In the genomic region with DNA sequence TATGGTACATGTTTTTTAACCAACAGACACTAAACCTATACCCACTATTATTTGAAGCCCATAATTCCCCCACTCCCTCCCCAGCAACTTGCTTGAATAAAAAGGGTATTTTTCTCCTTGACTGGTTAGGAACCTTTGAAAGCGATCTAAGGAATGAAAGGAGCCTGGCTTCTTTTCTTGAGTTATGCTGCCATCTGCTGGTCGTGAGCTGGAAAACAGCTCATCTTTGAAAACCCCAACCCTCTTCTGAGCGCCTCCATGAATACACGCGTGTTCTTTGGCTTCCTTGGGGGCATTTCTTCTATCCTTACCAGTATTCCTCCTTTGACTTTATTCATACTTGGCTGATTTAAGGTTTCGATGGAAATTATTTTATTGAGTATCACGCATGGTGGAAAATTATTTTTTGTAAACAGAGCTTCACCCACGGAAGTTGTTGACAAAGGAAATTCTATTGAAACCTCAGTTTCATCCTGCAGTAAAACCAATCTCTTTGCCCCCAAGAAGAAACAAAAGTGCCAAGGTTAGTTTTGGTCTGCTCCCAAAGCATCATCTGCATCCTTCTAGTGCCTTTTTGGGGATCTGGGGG, we compare ENCODE assay signal across 8 cellular contexts.
DNase-seq lines count a peak whose midpoint lies in the region; FAIRE-seq and TF ChIP-seq lines count a peak whose summit lies in the region.

No MANE protein-coding gene starts in this region.

- TF ChIP-seq CTCF in RWPE1 (conservative IDR thresholded peaks at IDR 0.05; ENCODE audit: low read depth) (peak; percentile 86), parathyroid adenoma (IDR thresholded peaks at IDR 0.05) (peak; percentile 55)

- CTCF ChIA-PET in RWPE1 (lab: Yijun Ruan, JAX), result interaction anchor here (0.6 to 2.9 kb wide), 12 partner anchors 12 to 340 kb away, joined by 3 to 37 read pairs (median 3); partner anchors contain the start of gene HDDC3

- POLR2A ChIA-PET in RWPE1 (lab: Yijun Ruan, JAX; ENCODE audit: low non-redundant PET), result no interaction called here

- H3K36me3 ChIP-seq in parathyroid adenoma (ENCODE audit: control insufficient read depth, insufficient read depth, low read length), result no peaks in the 10 kb centered on the region

- peak; percentile 75 for FAIRE-seq in frontal cortex (lab: Jason Lieb, UNC)

- H3K27ac ChIP-seq in RWPE1, result no peak overlapping the region
- no peak overlapping the region for H3K27ac ChIP-seq in parathyroid adenoma

- no peaks in the 10 kb centered on the region for H3K9me3 ChIP-seq in parathyroid adenoma (ENCODE audit: control insufficient read depth, low read length)

- H3K79me2 ChIP-seq in parathyroid adenoma, result no peaks in the 10 kb centered on the region

- DNase-seq in activated gamma-delta T cell treated with Interleukin-2 at 50 U/mL for 16 hours (peak; percentile 60), activated gamma-delta T cell (lab: John Stamatoyannopoulos, UW) (no peak), LHCN-M2 (ENCODE audit: low read depth) (peak; percentile 54), RWPE1 (ENCODE audit: low spot score) (peak; percentile 67), frontal cortex (ENCODE audit: low spot score in 2 of 2) (peak; percentile 29 to 38), ureter (ENCODE audit: low spot score) (peak; percentile 62)
- DNase-seq in activated effector memory CD4-positive, alpha-beta T cell treated with anti-CD3 and anti-CD28 coated beads, Interleukin-2, amount 50 U/mL, for 16 hours, result peak; percentile 81

- no peaks in the 10 kb centered on the region for H3K27me3 ChIP-seq in parathyroid adenoma (ENCODE audit: control insufficient read depth, insufficient read depth, low read length)

- H2AFZ ChIP-seq in parathyroid adenoma, result no peak overlapping the region

- H3K4me2 ChIP-seq in parathyroid adenoma (ENCODE audit: low read length), result no peak overlapping the region

- H3K4me1 ChIP-seq in parathyroid adenoma, result no peaks in the 10 kb centered on the region

- no peak overlapping the region for H3K9ac ChIP-seq in parathyroid adenoma

- H3K4me3 ChIP-seq in parathyroid adenoma (ENCODE audit: low read depth, low read length), result no peak overlapping the region
